26 cellular contexts compared by ENCODE assay signal in the genomic region with DNA sequence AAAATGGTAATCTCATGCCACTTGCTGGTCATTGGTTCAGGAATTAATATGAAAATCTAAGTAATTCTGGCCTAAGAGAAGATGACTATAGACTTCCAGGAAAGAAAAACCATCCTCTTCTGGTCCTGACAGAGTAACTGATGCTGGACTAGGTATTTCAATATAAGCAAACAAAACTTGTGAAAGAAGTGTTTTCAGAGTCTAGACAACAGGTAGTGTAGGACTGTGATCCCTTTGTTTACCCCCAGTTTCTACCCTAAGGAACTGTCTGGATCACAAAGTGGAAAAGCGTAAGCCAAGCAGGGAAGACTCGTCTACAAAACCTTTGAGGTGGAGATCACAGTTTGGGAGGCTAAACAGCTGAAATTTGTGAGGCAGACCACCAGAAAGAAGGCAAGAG.
"Had no signal": no experiment of that assay in that cellular context is flagged by ENCODE, and none has a peak within 500 bp of the region (broad histone marks: within the 10 kb centered on the region; RNA-seq: fewer than 3 reads in every experiment).

No MANE protein-coding gene starts in this region.

- ATAC-seq: foreskin keratinocyte, gastroesophageal sphincter, heart left ventricle, left colon, left lung, left ventricle myocardium superior, lower lobe of right lung, mucosa of descending colon had no signal

- H3K4me1 Mint-ChIP-seq: mesothelial cell of epicardium, naive B cell had no signal

- H3K9me3 ChIP-seq: esophagus muscularis mucosa, gastroesophageal sphincter, heart left ventricle, left lung, lower lobe of right lung, mucosa of descending colon had no signal

- H3K27me3 ChIP-seq: dorsolateral prefrontal cortex, esophagus muscularis mucosa, foreskin keratinocyte, gastroesophageal sphincter, heart left ventricle, hepatocyte, left lung had no signal

- H2AFZ ChIP-seq: hepatocyte had no signal

- DNase-seq: dermis blood vessel endothelial cell; dorsolateral prefrontal cortex; effector CD4-positive, alpha-beta T cell; effector memory CD4-positive, alpha-beta T cell; foreskin keratinocyte; heart left ventricle; hypothalamus; immature natural killer cell; islet precursor cell; kidney glomerular epithelial cell; left colon; left lung; left ventricle myocardium superior; lower lobe of right lung; mesenchymal stem cell; mucosa of descending colon; naive B cell had no signal

- H3K79me2 ChIP-seq: hepatocyte had no signal

- H3K36me3 Mint-ChIP-seq: mesothelial cell of epicardium, naive B cell had no signal

- H3K36me3 ChIP-seq: esophagus muscularis mucosa, gastroesophageal sphincter, heart left ventricle, left lung, lower lobe of right lung had no signal

- FAIRE-seq: colon, endothelial cell of umbilical vein, frontal cortex, kidney had no signal

- H3K4me3 ChIP-seq: coronary artery, dorsolateral prefrontal cortex, esophagus muscularis mucosa, gastroesophageal sphincter, heart left ventricle, hepatocyte, left lung, lower lobe of right lung, mucosa of descending colon had no signal

- H3K4me2 ChIP-seq: hepatocyte had no signal

- H3K9me3 Mint-ChIP-seq: immature natural killer cell, naive B cell had no signal

- H3K4me1 ChIP-seq: esophagus muscularis mucosa, foreskin keratinocyte, gastroesophageal sphincter, heart left ventricle, left lung, lower lobe of right lung had no signal

- H3K27ac ChIP-seq: coronary artery, dorsolateral prefrontal cortex, esophagus muscularis mucosa, foreskin keratinocyte, gastroesophageal sphincter, heart left ventricle, hepatocyte, left lung, lower lobe of right lung had no signal

- H3K27ac Mint-ChIP-seq: mesothelial cell of epicardium, naive B cell had no signal

- H3K4me3 Mint-ChIP-seq: immature natural killer cell, mesothelial cell of epicardium, naive B cell had no signal
